Comparison of ENCODE assay signal across 9 cellular contexts in the genomic region with DNA sequence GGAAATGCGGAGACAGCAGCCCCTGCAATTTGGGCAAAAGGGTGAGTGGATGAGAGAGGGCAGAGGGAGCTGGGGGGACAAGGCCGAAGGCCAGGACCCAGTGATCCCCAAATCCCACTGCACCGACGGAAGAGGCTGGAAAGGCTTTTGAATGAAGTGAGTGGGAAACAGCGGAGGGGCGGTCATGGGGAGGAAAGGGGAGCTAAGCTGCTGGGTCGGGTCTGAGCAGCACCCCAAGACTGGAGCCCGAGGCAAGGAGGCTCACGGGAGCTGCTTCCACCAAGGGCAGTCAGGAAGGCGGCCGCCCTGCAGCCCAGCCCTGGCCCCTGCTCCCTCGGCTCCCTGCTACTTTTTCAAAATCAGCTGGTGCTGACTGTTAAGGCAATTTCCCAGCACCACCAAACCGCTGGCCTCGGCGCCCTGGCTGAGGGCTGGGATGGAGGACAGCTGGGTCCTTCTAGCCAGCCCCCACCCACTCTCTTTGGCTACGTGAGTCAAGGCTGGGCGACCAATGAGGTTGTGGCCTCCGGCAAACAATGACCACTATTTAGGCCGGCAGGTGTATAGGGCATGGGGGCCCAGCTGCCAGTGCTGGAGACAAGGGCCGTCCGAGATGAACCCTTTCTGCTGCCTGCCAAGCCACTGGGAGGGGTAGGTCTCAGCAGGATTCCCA. TPM values are rescaled to one million over a fixed set of nuclear protein-coding genes. Genes with fewer than 3 reads are reported as not detected.
DNase-seq lines count a peak whose midpoint lies in the region; ATAC-seq, FAIRE-seq and TF ChIP-seq lines count a peak whose summit lies in the region.
"Had no signal": no experiment of that assay in that cellular context is flagged by ENCODE, and none has a peak within 500 bp of the region (broad histone marks: within the 10 kb centered on the region; RNA-seq: fewer than 3 reads in every experiment).

No MANE protein-coding gene starts in this region.

- H3K4me1 ChIP-seq in mesodermal cell (ENCODE audit: control insufficient read depth, insufficient read depth, low read length, poor library complexity, severe bottlenecking): peaks cover 27% of the 10 kb centered on the region
- H3K4me1 ChIP-seq in aorta (ENCODE audit: control insufficient read depth in 1 of 2, insufficient read depth in 2 of 2, low read length in 2 of 2): no peaks in the 10 kb centered on the region

- H3K9me3 Mint-ChIP-seq in activated CD8-positive, alpha-beta memory T cell treated with anti-CD3 and anti-CD28 coated beads, Interleukin-2, amount 10 ng/mL, durations not matched to agents 7 days and 5 days (ENCODE audit: low read depth): no peaks in the 10 kb centered on the region

- H3K27me3 ChIP-seq in aorta (ENCODE audit: control insufficient read depth in 1 of 2, insufficient read depth in 2 of 2, low read length in 1 of 2): no peaks in the 10 kb centered on the region

- CTCF ChIA-PET in activated CD8-positive, alpha-beta memory T cell treated with anti-CD3 and anti-CD28 coated beads, Interleukin-2, amount 10 ng/mL, durations not matched to agents 7 days and 5 days (lab: Charles Lee): interaction anchor here (2.3 kb wide), 1 partner anchor 42 kb away, joined by 11 read pairs; no protein-coding TSS in a partner anchor

- no peaks in the 10 kb centered on the region for H3K27me3 Mint-ChIP-seq in activated CD8-positive, alpha-beta memory T cell treated with anti-CD3 and anti-CD28 coated beads, Interleukin-2, amount 10 ng/mL, durations not matched to agents 7 days and 5 days
- H3K27me3 Mint-ChIP-seq: activated naive CD8-positive, alpha-beta T cell had no signal

- no peak for ATAC-seq in activated CD8-positive, alpha-beta memory T cell treated with anti-CD3 and anti-CD28 coated beads, Interleukin-2, amount 10 ng/mL, durations not matched to agents 7 days and 5 days
- peak; percentile 65 for ATAC-seq in aorta (ENCODE audit: low FRiP score)
- ATAC-seq in GM21367 (IDR thresholded peaks at IDR 0.05; ENCODE audit: unreplicated experiment): no peak

- H3K36me3 ChIP-seq in mesodermal cell (ENCODE audit: control insufficient read depth, insufficient read depth, low read length) (no peaks in the 10 kb centered on the region), aorta (ENCODE audit: control insufficient read depth in 1 of 2, insufficient read depth in 2 of 2, low read length in 1 of 2) (no peaks in the 10 kb centered on the region)

- no peak overlapping the region for H3K27ac ChIP-seq in mesodermal cell (ENCODE audit: low read depth, low read length, severe bottlenecking)
- no peak overlapping the region for H3K27ac ChIP-seq in aorta (ENCODE audit: low read depth in 1 of 2, low read length in 2 of 2)

- no peaks in the 10 kb centered on the region for H3K9me3 ChIP-seq in mesodermal cell (ENCODE audit: control insufficient read depth, low read length)
- H3K9me3 ChIP-seq in aorta (ENCODE audit: control insufficient read depth, low read length): no peaks in the 10 kb centered on the region

- no peak overlapping the region for H3K4me3 Mint-ChIP-seq in activated CD8-positive, alpha-beta memory T cell treated with anti-CD3 and anti-CD28 coated beads, Interleukin-2, amount 10 ng/mL, durations not matched to agents 7 days and 5 days
- H3K4me3 Mint-ChIP-seq: activated naive CD8-positive, alpha-beta T cell had no signal

- H3K4me3 ChIP-seq in choroid plexus epithelial cell (ENCODE audit: low read depth, low read length) (peak overlapping the region; percentile 72), mesodermal cell (ENCODE audit: extremely low read depth, insufficient read depth, low read length, poor library complexity, severe bottlenecking) (peak overlapping the region; percentile 26), aorta (ENCODE audit: low read length in 2 of 2) (no peak overlapping the region)

- WGBS in mesodermal cell (ENCODE audit: insufficient coverage in 2 of 2), 2 experiments: 69 to 70% methylated on average over 16 to 21 of the region's 21 CpGs
- 54 to 64% methylated on average over 21 of the region's 21 CpGs for WGBS in aorta, 2 donors

- intact Hi-C loops in aorta (cut with DNase I): no loop called here

- no peak for FAIRE-seq in GM19239 (lab: Jason Lieb, UNC)

- H3K27ac Mint-ChIP-seq in activated CD8-positive, alpha-beta memory T cell treated with anti-CD3 and anti-CD28 coated beads, Interleukin-2, amount 10 ng/mL, durations not matched to agents 7 days and 5 days: peak overlapping the region; percentile 32

- no peak for TF ChIP-seq CTCF in choroid plexus epithelial cell (conservative IDR thresholded peaks at IDR 0.05; ENCODE audit: low read depth, low read length)

- peaks cover 25% of the 10 kb centered on the region for H3K4me1 Mint-ChIP-seq in activated CD8-positive, alpha-beta memory T cell treated with anti-CD3 and anti-CD28 coated beads, Interleukin-2, amount 10 ng/mL, durations not matched to agents 7 days and 5 days

- no peaks in the 10 kb centered on the region for H3K36me3 Mint-ChIP-seq in activated CD8-positive, alpha-beta memory T cell treated with anti-CD3 and anti-CD28 coated beads, Interleukin-2, amount 10 ng/mL, durations not matched to agents 7 days and 5 days
- H3K36me3 Mint-ChIP-seq: activated naive CD8-positive, alpha-beta T cell had no signal

- DNase-seq in activated CD8-positive, alpha-beta memory T cell treated with anti-CD3 and anti-CD28 coated beads, Interleukin-2, amount 10 ng/mL, durations not matched to agents 7 days and 5 days: no peak
- DNase-seq in activated CD8-positive, alpha-beta memory T cell treated with anti-CD3 and anti-CD28 coated beads, Interleukin-2, amount 50 U/mL, for 48 hours: no peak
- peak; percentile 53 for DNase-seq in choroid plexus epithelial cell (ENCODE audit: low read depth)
- no peak for DNase-seq in aorta
- DNase-seq in GM19239 (ENCODE audit: insufficient read length, low spot score): no peak
- no peak for DNase-seq in cortex of kidney (lab: John Stamatoyannopoulos, UW)

RNA-seq across cellular contexts. Expression of gene SERPINF1, which starts 0.5 kb away (rescaled TPM):
- 1 to 10 TPM in 1 of 2 experiments, under 1 TPM in 1; 0.93 to 1.1 TPM for total RNA-seq in activated CD8-positive, alpha-beta memory T cell treated with anti-CD3 and anti-CD28 coated beads, Interleukin-2, amount 10 ng/mL, durations not matched to agents 7 days and 5 days
- polyA plus RNA-seq in mesodermal cell (2013, experiment 1 of 2): 31.4 TPM
- 34.2 TPM for polyA plus RNA-seq in mesodermal cell (2013, experiment 2 of 2)
- total RNA-seq in aorta: 100 to 1,000 TPM; 378 to 941 TPM
- polyA plus RNA-seq in aorta: 10 to 100 TPM in 1 of 2 donors, 1 to 10 TPM in 1; 5.3 to 48.1 TPM

RNA-seq across cellular contexts. Expression of gene SERPINF2, which starts 19.7 kb away (rescaled TPM):
- under 1 TPM; 0.18 to 0.19 TPM for total RNA-seq in activated CD8-positive, alpha-beta memory T cell treated with anti-CD3 and anti-CD28 coated beads, Interleukin-2, amount 10 ng/mL, durations not matched to agents 7 days and 5 days
- 0.22 TPM for polyA plus RNA-seq in mesodermal cell (2013, experiment 1 of 2)
- not detected for polyA plus RNA-seq in mesodermal cell (2013, experiment 2 of 2)
- 10 to 100 TPM; 14.9 to 15.1 TPM for total RNA-seq in aorta
- polyA plus RNA-seq in aorta: 1 to 10 TPM in 1 of 2 donors, under 1 TPM in 1; 0.13 to 1.0 TPM

RNA-seq across cellular contexts. Expression of gene WDR81, which starts 37.9 kb away (rescaled TPM):
- total RNA-seq in activated CD8-positive, alpha-beta memory T cell treated with anti-CD3 and anti-CD28 coated beads, Interleukin-2, amount 10 ng/mL, durations not matched to agents 7 days and 5 days: 10 to 100 TPM; 28.7 to 32.1 TPM
- 9.8 TPM for polyA plus RNA-seq in mesodermal cell (2013, experiment 1 of 2)
- polyA plus RNA-seq in mesodermal cell (2013, experiment 2 of 2): 9.6 TPM
- total RNA-seq in aorta: 10 to 100 TPM; 16.1 to 27.3 TPM
- polyA plus RNA-seq in aorta: 10 to 100 TPM in 1 of 2 donors, 1 to 10 TPM in 1; 3.0 to 13.1 TPM

RNA-seq across cellular contexts. Expression of gene TLCD2, which starts 52.2 kb away (rescaled TPM):
- under 1 TPM; 0.20 to 0.28 TPM for total RNA-seq in activated CD8-positive, alpha-beta memory T cell treated with anti-CD3 and anti-CD28 coated beads, Interleukin-2, amount 10 ng/mL, durations not matched to agents 7 days and 5 days
- polyA plus RNA-seq in mesodermal cell (2013, experiment 1 of 2): 0.85 TPM
- polyA plus RNA-seq in mesodermal cell (2013, experiment 2 of 2): 1.2 TPM
- total RNA-seq in aorta: 1 to 10 TPM; 9.5 to 10.0 TPM
- polyA plus RNA-seq in aorta: 1 to 10 TPM; 2.7 to 3.5 TPM

Comparison
In these comparisons a context has a peak if more than half of its experiments do, and no peak if none do; other contexts are left out.
1. H3K4me3 ChIP-seq: peak in choroid plexus epithelial cell (single experiment) and mesodermal cell (single experiment); none in aorta (0 of 2).
2. RNA of gene SERPINF1, which starts 0.5 kb away (total RNA-seq): 378 to 941 TPM in aorta; 0.93 to 1.1 TPM in activated CD8-positive, alpha-beta memory T cell treated with anti-CD3 and anti-CD28 coated beads, Interleukin-2, amount 10 ng/mL, durations not matched to agents 7 days and 5 days; every median in the first group is over 100 times any median in the second.
3. RNA of gene SERPINF2, which starts 19.7 kb away (total RNA-seq): 14.9 to 15.1 TPM in aorta; 0.18 to 0.19 TPM in activated CD8-positive, alpha-beta memory T cell treated with anti-CD3 and anti-CD28 coated beads, Interleukin-2, amount 10 ng/mL, durations not matched to agents 7 days and 5 days; every median in the first group is over 10 times any median in the second.